ENCODE assay signal across 17 cellular contexts in the genomic region with DNA sequence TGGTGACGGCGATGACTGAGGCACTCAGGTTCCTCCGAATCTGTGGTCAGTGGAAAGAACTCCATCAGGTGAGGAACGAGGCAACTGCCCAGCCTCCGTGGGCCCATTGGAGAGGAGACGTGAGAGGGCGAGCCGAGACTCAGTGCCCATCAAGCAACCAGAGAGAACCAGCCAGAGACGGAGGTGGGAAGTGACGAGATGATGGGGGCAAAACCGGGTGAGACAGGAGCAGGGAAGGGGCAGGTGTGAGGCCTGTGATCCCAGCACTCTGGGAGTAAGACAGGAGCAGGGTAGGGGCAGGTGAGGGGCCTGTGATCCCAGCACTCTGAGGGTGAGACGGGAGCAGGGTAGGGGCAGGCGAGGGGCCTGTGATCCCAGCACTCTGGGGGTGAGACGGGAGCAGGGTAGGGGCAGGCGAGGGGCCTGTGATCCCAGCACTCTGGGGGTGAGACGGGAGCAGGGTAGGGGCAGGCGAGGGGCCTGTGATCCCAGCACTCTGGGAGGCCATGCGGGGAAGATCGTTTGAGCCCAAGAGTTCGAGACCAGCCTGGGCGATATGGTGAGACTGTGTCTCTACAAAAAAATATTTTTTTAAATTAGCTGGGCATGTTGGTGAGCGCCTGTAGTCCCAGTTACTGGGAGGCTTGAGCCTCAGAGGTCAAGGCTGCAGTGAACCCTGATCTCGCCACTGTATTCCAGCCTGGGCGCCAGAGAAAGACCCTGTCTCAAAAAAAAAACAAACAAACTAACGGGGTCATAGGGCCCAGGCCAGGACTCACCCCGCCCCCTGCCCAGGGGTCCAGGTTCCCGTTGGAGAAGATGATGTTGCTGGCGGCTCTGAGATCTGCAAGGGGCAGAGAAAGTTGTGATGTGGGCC. TPM values are rescaled to one million over a fixed set of nuclear protein-coding genes. Genes with fewer than 3 reads are reported as not detected.
"Had no signal": no experiment of that assay in that cellular context is flagged by ENCODE, and none has a peak within 500 bp of the region (broad histone marks: within the 10 kb centered on the region; RNA-seq: fewer than 3 reads in every experiment).

No MANE protein-coding gene starts in this region.

- ATAC-seq: activated CD8-positive, alpha-beta memory T cell treated with anti-CD3 and anti-CD28 coated beads, Interleukin-2, amount 10 ng/mL, durations not matched to agents 7 days and 5 days; body of pancreas; effector memory CD8-positive, alpha-beta T cell; heart right ventricle; left lung; stimulated activated naive B cell treated with anti-CD40 and anti-IgM and Interleukin-4, amounts not matched to agents 10 μg/mL and 1 μg/mL and 100 μg/mL, for 72 hours; T-helper 17 cell had no signal

- H3K9me3 ChIP-seq: body of pancreas, esophagus squamous epithelium, heart right ventricle, left lung, spleen, thoracic aorta, upper lobe of left lung had no signal

- H3K27me3 ChIP-seq: body of pancreas, heart right ventricle, spleen, upper lobe of left lung had no signal

- H3K27ac Mint-ChIP-seq: activated CD8-positive, alpha-beta memory T cell treated with anti-CD3 and anti-CD28 coated beads, Interleukin-2, amount 10 ng/mL, durations not matched to agents 7 days and 5 days; activated naive CD4-positive, alpha-beta T cell treated with anti-CD3 and anti-CD28 coated beads, Interleukin-2, amount 50 U/mL, for 24 hours; effector memory CD8-positive, alpha-beta T cell; stimulated activated naive B cell treated with anti-CD40 and anti-IgM and Interleukin-4, amounts not matched to agents 10 μg/mL and 1 μg/mL and 100 μg/mL, for 72 hours; T-helper 17 cell had no signal

- H3K27ac ChIP-seq: body of pancreas, esophagus squamous epithelium, heart right ventricle, left lung, spleen, thoracic aorta, upper lobe of left lung had no signal

- H3K27me3 Mint-ChIP-seq: activated CD8-positive, alpha-beta memory T cell treated with anti-CD3 and anti-CD28 coated beads, Interleukin-2, amount 10 ng/mL, durations not matched to agents 7 days and 5 days; activated naive CD4-positive, alpha-beta T cell treated with anti-CD3 and anti-CD28 coated beads, Interleukin-2, amount 50 U/mL, for 24 hours; effector memory CD8-positive, alpha-beta T cell; stimulated activated naive B cell treated with anti-CD40 and anti-IgM and Interleukin-4, amounts not matched to agents 10 μg/mL and 1 μg/mL and 100 μg/mL, for 72 hours; T-helper 17 cell had no signal

- H3K4me3 Mint-ChIP-seq: activated CD8-positive, alpha-beta memory T cell treated with anti-CD3 and anti-CD28 coated beads, Interleukin-2, amount 10 ng/mL, durations not matched to agents 7 days and 5 days; activated naive CD4-positive, alpha-beta T cell treated with anti-CD3 and anti-CD28 coated beads, Interleukin-2, amount 50 U/mL, for 24 hours; stimulated activated naive B cell treated with anti-CD40 and anti-IgM and Interleukin-4, amounts not matched to agents 10 μg/mL and 1 μg/mL and 100 μg/mL, for 72 hours; T-helper 17 cell had no signal

- H3K9me3 Mint-ChIP-seq: activated naive CD4-positive, alpha-beta T cell treated with anti-CD3 and anti-CD28 coated beads, Interleukin-2, amount 50 U/mL, for 24 hours; effector memory CD8-positive, alpha-beta T cell; stimulated activated naive B cell treated with anti-CD40 and anti-IgM and Interleukin-4, amounts not matched to agents 10 μg/mL and 1 μg/mL and 100 μg/mL, for 72 hours had no signal

- DNase-seq: activated CD4-positive, alpha-beta T cell treated with anti-CD3 and anti-CD28 coated beads, Interleukin-2, amount 50 U/mL, for 4 hours; activated CD8-positive, alpha-beta memory T cell treated with anti-CD3 and anti-CD28 coated beads, Interleukin-2, amount 10 ng/mL, durations not matched to agents 7 days and 5 days; activated effector memory CD4-positive, alpha-beta T cell treated with Interleukin-2 at 50 U/mL for 16 hours; body of pancreas; effector memory CD8-positive, alpha-beta T cell; esophagus squamous epithelium; heart right ventricle; spleen; stimulated activated CD4-positive, alpha-beta T cell treated with anti-CD3 and anti-CD28 coated beads, Interleukin-4, amount 100 ng/mL, for 4 hours; stimulated activated naive B cell treated with anti-CD40 and anti-IgM and Interleukin-4, amounts not matched to agents 10 μg/mL and 1 μg/mL and 100 μg/mL, for 72 hours; T-helper 17 cell had no signal

- H3K4me3 ChIP-seq: body of pancreas, esophagus squamous epithelium, heart right ventricle, left lung, spleen, thoracic aorta, upper lobe of left lung had no signal

RNA-seq across cellular contexts. Expression of a gene that starts 27.8 kb away (rescaled TPM):
- total RNA-seq: activated CD8-positive, alpha-beta memory T cell treated with anti-CD3 and anti-CD28 coated beads, Interleukin-2, amount 10 ng/mL, durations not matched to agents 7 days and 5 days; body of pancreas; cardiac septum; dermis microvascular lymphatic vessel endothelial cell; heart right ventricle; T-helper 17 cell; thoracic aorta had no signal
- polyA plus RNA-seq: heart right ventricle had no signal
